ENCODE assay signal across 9 cellular contexts in genomic region chr20:652611-653109, GRCh38. TPM values are rescaled to one million over a fixed set of nuclear protein-coding genes. Genes with fewer than 3 reads are reported as not detected.
A peak's percentile ranks its signal among the peaks of the same experiment; 100 is the strongest.
DNase-seq lines count a peak whose midpoint lies in the region; ATAC-seq and TF ChIP-seq lines count a peak whose summit lies in the region.
"Had no signal": no experiment of that assay in that cellular context is flagged by ENCODE, and none has a peak within 500 bp of the region (broad histone marks: within the 10 kb centered on the region; RNA-seq: fewer than 3 reads in every experiment).

No MANE protein-coding gene starts in this region.

- H3K4me1 Mint-ChIP-seq in CD8-positive, alpha-beta T cell (ENCODE audit: low read depth), result peaks cover 23% of the 10 kb centered on the region
- H3K4me1 Mint-ChIP-seq in T-helper 17 cell, result peaks cover 26% of the 10 kb centered on the region

- no peaks in the 10 kb centered on the region for H3K27me3 ChIP-seq in CD8-positive, alpha-beta T cell (ENCODE audit: insufficient read depth, low read length)
- H3K27me3 ChIP-seq in esophagus squamous epithelium (peaks cover 0 to 8% (median 0%) of the 10 kb centered on the region in 4 donors), neutrophil (peaks cover 21% of the 10 kb centered on the region)

- no peak for ATAC-seq in CD8-positive, alpha-beta T cell
- no peak for ATAC-seq in T-helper 17 cell

- peaks cover 13% of the 10 kb centered on the region for H3K36me3 Mint-ChIP-seq in CD8-positive, alpha-beta T cell
- peaks cover 7% of the 10 kb centered on the region for H3K36me3 Mint-ChIP-seq in T-helper 17 cell (ENCODE audit: low read depth)

- peak overlapping the region; percentile 76 for H3K4me3 Mint-ChIP-seq in CD8-positive, alpha-beta T cell
- peak overlapping the region; percentile 81 for H3K4me3 Mint-ChIP-seq in T-helper 17 cell

- peaks cover 10% of the 10 kb centered on the region for H3K27me3 Mint-ChIP-seq in CD8-positive, alpha-beta T cell (ENCODE audit: low read depth)
- peaks cover 19% of the 10 kb centered on the region for H3K27me3 Mint-ChIP-seq in T-helper 17 cell

- TF ChIP-seq POLR2A in esophagus squamous epithelium (IDR thresholded peaks at IDR 0.05), result no peak

- POLR2A ChIA-PET in CD8-positive, alpha-beta T cell (lab: Charles Lee), result no interaction called here

- peak overlapping the region; percentile 69 for H3K27ac Mint-ChIP-seq in CD8-positive, alpha-beta T cell
- peak overlapping the region; percentile 84 for H3K27ac Mint-ChIP-seq in T-helper 17 cell

- peaks cover 15% of the 10 kb centered on the region for H3K4me1 ChIP-seq in CD8-positive, alpha-beta T cell (ENCODE audit: insufficient read depth, low read length)
- H3K4me1 ChIP-seq in esophagus squamous epithelium, result peaks cover 14 to 33% (median 25%) of the 10 kb centered on the region in 3 donors
- peaks cover 24 to 35% of the 10 kb centered on the region in 2 experiments for H3K4me1 ChIP-seq in neutrophil (ENCODE audit: control insufficient read depth in 1 of 2, insufficient read depth in 1 of 2, low read depth in 1 of 2, low read length in 1 of 2)

- no peaks in the 10 kb centered on the region for H3K9me3 Mint-ChIP-seq in CD8-positive, alpha-beta T cell

- H3K27ac ChIP-seq in CD8-positive, alpha-beta T cell (ENCODE audit: low read depth, low read length), result no peak overlapping the region
- peak overlapping the region; percentile 89 to 95 (median 92) for H3K27ac ChIP-seq in esophagus squamous epithelium
- H3K27ac ChIP-seq in neutrophil, result peak overlapping the region; percentile 91

- H3K4me3 ChIP-seq in CD8-positive, alpha-beta T cell (ENCODE audit: low read depth, low read length), result peak overlapping the region; percentile 34
- H3K4me3 ChIP-seq in esophagus squamous epithelium, result peak overlapping the region; percentile 68 to 91 (median 82)
- H3K4me3 ChIP-seq in neutrophil (ENCODE audit: low read depth in 1 of 2, low read length in 1 of 2), result peak overlapping the region; percentile 82 to 98

- no peaks in the 10 kb centered on the region for H3K36me3 ChIP-seq in CD8-positive, alpha-beta T cell (ENCODE audit: insufficient read depth, low read length)
- peaks cover 11 to 34% (median 21%) of the 10 kb centered on the region in 3 donors for H3K36me3 ChIP-seq in esophagus squamous epithelium
- H3K36me3 ChIP-seq in neutrophil, result peaks cover 25% of the 10 kb centered on the region

- CTCF ChIA-PET in CD8-positive, alpha-beta T cell (lab: Charles Lee), result interaction anchor here (0.9 to 1.0 kb wide), 3 partner anchors 12 to 87 kb away, joined by 3 to 4 read pairs (median 3); no protein-coding TSS in a partner anchor

- WGBS in esophagus squamous epithelium, 2 donors, result 1 to 3% methylated on average over 14 to 15 of the region's 36 CpGs

- peak in 1 of 7 experiments; percentile 18 for DNase-seq in CD8-positive, alpha-beta T cell
- DNase-seq in HCEC 1CT (peak; percentile 31), T-helper 17 cell (no peak), esophagus squamous epithelium (lab: John Stamatoyannopoulos, UW) (no peak), GM10266 (ENCODE audit: extremely low spot score) (no peak), NOMO-1 treated with dmso at 0.1 percent for 144 hours (lab: John Stamatoyannopoulos, UW; ENCODE audit: unreplicated experiment) (no peak), iPS-NIHi7 (ENCODE audit: extremely low spot score) (no peak)

- intact Hi-C loops in CD8-positive, alpha-beta T cell (cut with DNase I, micrococcal nuclease), result loop anchor here in 1 of 2 experiments (2.0 to 10.0 kb wide), 2 partner anchors 14 to 108 kb away; partner anchors contain the start of gene CSNK2A1
- intact Hi-C loops in esophagus squamous epithelium (cut with DNase I), result loop anchor here (10.0 kb wide), 1 partner anchor 308 kb away; the partner anchor contains the start of gene NRSN2

- no peak for TF ChIP-seq CTCF in CD8-positive, alpha-beta T cell (IDR thresholded peaks at IDR 0.05)
- TF ChIP-seq CTCF in esophagus squamous epithelium (IDR thresholded peaks at IDR 0.05) (no peak), neutrophil (IDR thresholded peaks at IDR 0.05) (no peak), GM10266 (IDR thresholded peaks at IDR 0.05; ENCODE audit: control insufficient read depth, insufficient read depth, low read depth, missing control alignments) (no peak)

- no peaks in the 10 kb centered on the region for H3K9me3 ChIP-seq in CD8-positive, alpha-beta T cell (ENCODE audit: low read length)
- H3K9me3 ChIP-seq in T-helper 17 cell (ENCODE audit: control insufficient read depth, low read length, poor library complexity, severe bottlenecking) (no peaks in the 10 kb centered on the region), esophagus squamous epithelium (peaks cover 0 to 6% (median 0%) of the 10 kb centered on the region in 3 donors), neutrophil (no peaks in the 10 kb centered on the region)

RNA-seq across cellular contexts. Expression of gene SRXN1, which starts 0.3 kb away (rescaled TPM):
- 1 to 10 TPM; 1.3 to 1.7 TPM for total RNA-seq in CD8-positive, alpha-beta T cell
- 1 to 10 TPM; 2.9 to 3.5 TPM for total RNA-seq in T-helper 17 cell
- total RNA-seq in esophagus squamous epithelium, result 100 to 1,000 TPM in 3 of 4 donors, 10 to 100 TPM in 1; 73.4 to 158 (median 133) TPM

RNA-seq across cellular contexts. Expression of gene SCRT2, which starts 22.9 kb away (rescaled TPM):
- total RNA-seq in CD8-positive, alpha-beta T cell, result not detected
- total RNA-seq in T-helper 17 cell (not detected), esophagus squamous epithelium (not detected)
- total RNA-seq: NCI-H460 had no signal

RNA-seq across cellular contexts. Expression of gene TCF15, which starts 42.6 kb away (rescaled TPM):
- total RNA-seq in CD8-positive, alpha-beta T cell, result not detected
- total RNA-seq in T-helper 17 cell (not detected), esophagus squamous epithelium (not detected)
- total RNA-seq: NCI-H460 had no signal

Comparison
In these comparisons a context has a peak if more than half of its experiments do, and no peak if none do; other contexts are left out.
1. H3K4me3 ChIP-seq: peak in every context shown above with its lines; median percentile 90 in neutrophil; 82 in esophagus squamous epithelium; 34 in CD8-positive, alpha-beta T cell.
2. RNA of gene SRXN1, which starts 0.3 kb away (total RNA-seq): 73.4 to 158 TPM in esophagus squamous epithelium; 2.9 to 3.5 TPM in T-helper 17 cell and 1.3 to 1.7 TPM in CD8-positive, alpha-beta T cell; every median in the first group is over 10 times any median in the second.